Comparison of ENCODE assay signal across 19 cellular contexts in genomic region chr3:157355276-157355675, GRCh38.
"Had no signal": no experiment of that assay in that cellular context is flagged by ENCODE, and none has a peak within 500 bp of the region (broad histone marks: within the 10 kb centered on the region; RNA-seq: fewer than 3 reads in every experiment).

No MANE protein-coding gene starts in this region.

- H3K27me3 ChIP-seq: brain microvascular endothelial cell, cardiac muscle cell had no signal

- H3K27ac ChIP-seq: brain microvascular endothelial cell, cardiac muscle cell had no signal

- DNase-seq: activated CD4-positive, alpha-beta T cell treated with anti-CD3 and anti-CD28 coated beads for 48 hours; activated CD4-positive, alpha-beta T cell treated with anti-CD3 and anti-CD28 coated beads, Interleukin-2, amount 50 U/mL, for 4 hours; activated CD4-positive, CD25-positive, alpha-beta regulatory T cell treated with anti-CD3 and anti-CD28 coated beads, Interleukin-2, amount 50 U/mL, for 72 hours; activated CD8-positive, alpha-beta T cell treated with anti-CD3 and anti-CD28 coated beads, Interleukin-2, amount 10 ng/mL, durations not matched to agents 7 days and 5 days; activated effector memory CD4-positive, alpha-beta T cell treated with Interleukin-2 at 50 U/mL for 16 hours; activated naive CD4-positive, alpha-beta T cell treated with Interleukin-2 at 50 U/mL for 16 hours; activated naive CD8-positive, alpha-beta T cell treated with anti-CD3 and anti-CD28 coated beads, Interleukin-2, amount 50 U/mL, for 24 hours; activated T-cell treated with anti-CD3 and anti-CD28 coated beads, Interleukin-2, amount 50 U/mL, for 24 hours; amygdala; brain microvascular endothelial cell; MM.1S; NCI-H1105; NCI-H1436; NCI-H2029 treated with DMSO at 0.1 percent for 48 hours; NCI-H510A treated with DMSO at 0.1 percent for 48 hours; SHP77 treated with DMSO at 0.1 percent for 48 hours had no signal

- H3K4me3 ChIP-seq: cardiac muscle cell had no signal

- H3K36me3 ChIP-seq: brain microvascular endothelial cell, cardiac muscle cell had no signal

- ATAC-seq: activated CD8-positive, alpha-beta T cell treated with anti-CD3 and anti-CD28 coated beads, Interleukin-2, amount 10 ng/mL, durations not matched to agents 7 days and 5 days; activated naive CD4-positive, alpha-beta T cell treated with anti-CD3 and anti-CD28 coated beads, Interleukin-2, amount 50 U/mL, for 72 hours; activated naive CD8-positive, alpha-beta T cell treated with anti-CD3 and anti-CD28 coated beads, Interleukin-2, amount 50 U/mL, for 24 hours had no signal

- FAIRE-seq: astrocyte had no signal
